In the genomic region with DNA sequence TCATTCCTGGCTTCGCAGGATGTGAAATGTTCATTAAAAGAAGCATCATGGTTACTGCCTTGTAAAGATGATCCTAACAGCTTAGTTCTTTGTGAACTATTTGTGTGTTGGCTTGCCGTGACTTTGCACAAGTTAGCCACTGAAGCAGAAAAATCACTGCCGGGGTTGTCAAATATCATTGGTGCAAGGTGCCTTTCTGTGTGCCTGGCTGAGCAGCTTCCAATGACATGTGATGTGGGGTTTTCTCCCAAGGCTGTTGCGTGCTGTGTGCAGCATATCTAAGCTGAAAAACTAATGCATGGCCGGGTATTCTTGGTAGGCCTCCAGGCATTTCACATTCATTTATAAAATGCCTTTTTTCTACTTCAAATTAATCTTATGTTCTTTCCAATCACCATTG, we compare ENCODE assay signal across 17 cellular contexts.
"Had no signal": no experiment of that assay in that cellular context is flagged by ENCODE, and none has a peak within 500 bp of the region (broad histone marks: within the 10 kb centered on the region; RNA-seq: fewer than 3 reads in every experiment).

No MANE protein-coding gene starts in this region.

- H3K9me3 ChIP-seq: ascending aorta, left lung, thoracic aorta had no signal

- H3K27ac ChIP-seq: ascending aorta, left lung, thoracic aorta had no signal

- DNase-seq: activated CD4-positive, alpha-beta T cell treated with anti-CD3 and anti-CD28 coated beads, Interleukin-2, amount 50 U/mL, for 4 hours; activated CD4-positive, CD25-positive, alpha-beta regulatory T cell treated with anti-CD3 and anti-CD28 coated beads, Interleukin-2, amount 50 U/mL, for 72 hours; activated naive CD4-positive, alpha-beta T cell treated with anti-CD3 and anti-CD28 coated beads for 36 hours; activated naive CD8-positive, alpha-beta T cell treated with anti-CD3 and anti-CD28 coated beads, Interleukin-2, amount 50 U/mL, for 24 hours; effector memory CD8-positive, alpha-beta T cell; islet precursor cell; left lung; natural killer cell; occipital lobe had no signal

- H3K27me3 ChIP-seq: ascending aorta, left lung had no signal

- ATAC-seq: activated naive CD8-positive, alpha-beta T cell treated with anti-CD3 and anti-CD28 coated beads, Interleukin-2, amount 50 U/mL, for 24 hours; effector memory CD8-positive, alpha-beta T cell; left lung; natural killer cell; sciatic nerve; stimulated activated effector memory CD8-positive, alpha-beta T cell treated with anti-CD3 and anti-CD28 coated beads, Interleukin-12 subunit alpha, Interleukin-12 subunit beta, amount 100 ng/mL, for 72 hours had no signal

- H3K36me3 ChIP-seq: ascending aorta, left lung, thoracic aorta had no signal

- H3K4me3 Mint-ChIP-seq: activated naive CD4-positive, alpha-beta T cell treated with anti-CD3 and anti-CD28 coated beads for 36 hours; activated naive CD8-positive, alpha-beta T cell treated with anti-CD3 and anti-CD28 coated beads, Interleukin-2, amount 50 U/mL, for 24 hours; dendritic cell treated with granulocyte-macrophage colony-stimulating factor and Interleukin-4, amounts not matched to agents 40 ng/mL and 50 ng/mL, for 4 days; effector memory CD8-positive, alpha-beta T cell; memory B cell; natural killer cell; stimulated activated effector memory CD8-positive, alpha-beta T cell treated with anti-CD3 and anti-CD28 coated beads, Interleukin-12 subunit alpha, Interleukin-12 subunit beta, amount 100 ng/mL, for 72 hours had no signal

- H3K4me1 Mint-ChIP-seq: activated naive CD8-positive, alpha-beta T cell treated with anti-CD3 and anti-CD28 coated beads, Interleukin-2, amount 50 U/mL, for 24 hours; memory B cell; natural killer cell; stimulated activated effector memory CD8-positive, alpha-beta T cell treated with anti-CD3 and anti-CD28 coated beads, Interleukin-12 subunit alpha, Interleukin-12 subunit beta, amount 100 ng/mL, for 72 hours had no signal

- H3K4me1 ChIP-seq: ascending aorta, left lung had no signal

- H3K36me3 Mint-ChIP-seq: memory B cell; natural killer cell; stimulated activated effector memory CD8-positive, alpha-beta T cell treated with anti-CD3 and anti-CD28 coated beads, Interleukin-12 subunit alpha, Interleukin-12 subunit beta, amount 100 ng/mL, for 72 hours had no signal

- H3K27me3 Mint-ChIP-seq: activated naive CD8-positive, alpha-beta T cell treated with anti-CD3 and anti-CD28 coated beads, Interleukin-2, amount 50 U/mL, for 24 hours; dendritic cell treated with granulocyte-macrophage colony-stimulating factor and Interleukin-4, amounts not matched to agents 40 ng/mL and 50 ng/mL, for 4 days; effector memory CD8-positive, alpha-beta T cell; memory B cell; progenitor cell of endocrine pancreas had no signal

- H3K27ac Mint-ChIP-seq: activated naive CD4-positive, alpha-beta T cell treated with anti-CD3 and anti-CD28 coated beads for 36 hours; activated naive CD8-positive, alpha-beta T cell treated with anti-CD3 and anti-CD28 coated beads, Interleukin-2, amount 50 U/mL, for 24 hours; activated T-helper 2 cell treated with anti-CD3 and anti-CD28 coated beads, Interferon-gamma antibody, Interleukin-2, Interleukin-4, amounts not matched to agents 10 μg/mL and 5 μg/mL and 100 μg/mL, durations not matched to agents 14 hours and 24 hours and 36 hours; dendritic cell treated with granulocyte-macrophage colony-stimulating factor and Interleukin-4, amounts not matched to agents 40 ng/mL and 50 ng/mL, for 4 days; effector memory CD8-positive, alpha-beta T cell; memory B cell; natural killer cell; progenitor cell of endocrine pancreas; stimulated activated effector memory CD8-positive, alpha-beta T cell treated with anti-CD3 and anti-CD28 coated beads, Interleukin-12 subunit alpha, Interleukin-12 subunit beta, amount 100 ng/mL, for 72 hours had no signal

- H3K9me3 Mint-ChIP-seq: activated naive CD8-positive, alpha-beta T cell treated with anti-CD3 and anti-CD28 coated beads, Interleukin-2, amount 50 U/mL, for 24 hours; dendritic cell treated with granulocyte-macrophage colony-stimulating factor and Interleukin-4, amounts not matched to agents 40 ng/mL and 50 ng/mL, for 4 days; memory B cell had no signal

- H3K4me3 ChIP-seq: ascending aorta, left lung, thoracic aorta had no signal
